In genomic region chr10:110655286-110655685, GRCh38 we compare ENCODE assay signal across 23 cellular contexts. TPM values are rescaled to one million over a fixed set of nuclear protein-coding genes. Genes with fewer than 3 reads are reported as not detected.
DNase-seq lines count a peak whose midpoint lies in the region; ATAC-seq and TF ChIP-seq lines count a peak whose summit lies in the region.
"Had no signal": no experiment of that assay in that cellular context is flagged by ENCODE, and none has a peak within 500 bp of the region (broad histone marks: within the 10 kb centered on the region; RNA-seq: fewer than 3 reads in every experiment).

No MANE protein-coding gene starts in this region.

- 0 to 10% methylated on average over 1 of the region's 1 CpG for WGBS in thyroid gland, 2 donors

- DNase-seq in AG04449 (ENCODE audit: low read depth, low spot score) (peak; percentile 24), astrocyte of the hippocampus (ENCODE audit: low read depth, low spot score) (peak; percentile 21), thyroid gland (peak; percentile 8 to 18), dermis blood vessel endothelial cell (no peak), brain microvascular endothelial cell (no peak)
- DNase-seq: ACHN; CD4-positive, CD25-positive, alpha-beta regulatory T cell; HCEC 1CT; NCI-H1092; NCI-H1417 treated with DMSO at 0.1 percent for 48 hours; NCI-H1694 treated with DMSO at 0.1 percent for 48 hours; NCI-H2081 treated with DMSO at 0.1 percent for 48 hours; NCI-H2171; NCI-H345; NCI-H510A treated with DMSO at 0.1 percent for 48 hours; NCI-H748 treated with DMSO at 0.1 percent for 48 hours; NK-92 treated with Interleukin-12 subunit alpha and Interleukin-12 subunit beta, amount 100 ng/mL, for 24 hours; SHP77 had no signal

- intact Hi-C loops in thyroid gland (cut with DNase I) = no loop called here

- no peak for TF ChIP-seq POLR2A in thyroid gland (IDR thresholded peaks at IDR 0.05)

- no peak for TF ChIP-seq CTCF in AG04449 (IDR thresholded peaks at IDR 0.05; ENCODE audit: insufficient read depth, low read length, missing control alignments)
- TF ChIP-seq CTCF in HEK293 (tag by site-specific recombination; IDR thresholded peaks at IDR 0.05) = no peak
- no peak for TF ChIP-seq CTCF in thyroid gland (IDR thresholded peaks at IDR 0.05)
- no peak for TF ChIP-seq CTCF in brain microvascular endothelial cell (IDR thresholded peaks at IDR 0.05; ENCODE audit: low read depth, low read length, missing control alignments)

- no peak for ATAC-seq in GM18511 (IDR thresholded peaks at IDR 0.05; ENCODE audit: unreplicated experiment)
- ATAC-seq: Panc1 had no signal

- H3K27ac ChIP-seq in HEK293 (ENCODE audit: extremely low read depth, low read depth, low read length) (0 out of 2 replicates have a peak overlapping the region, but pooled peaks have one; percentile 35), thyroid gland (no peak overlapping the region), brain microvascular endothelial cell (no peak overlapping the region)
- H3K27ac ChIP-seq: BLaER1, RWPE1 had no signal

- H3K4me3 ChIP-seq in AG04449 (ENCODE audit: low read depth, low read length) (no peak overlapping the region), HEK293 (ENCODE audit: low read depth, low read length) (no peak overlapping the region), thyroid gland (replicated peaks in 1 of 3) (no peak overlapping the region), brain microvascular endothelial cell (ENCODE audit: low read depth, low read length) (no peak overlapping the region)
- H3K4me3 ChIP-seq: BLaER1 had no signal

- in situ Hi-C loops in brain microvascular endothelial cell (cut with HindIII; ENCODE audit: low pct_ligation_motif_present, low sequenced_read_pairs) = no loop called here

- H3K4me1 ChIP-seq in HEK293 (ENCODE audit: control insufficient read depth, insufficient read depth, low read length) (peaks cover 22% of the 10 kb centered on the region), thyroid gland (peaks cover 5 to 16% of the 10 kb centered on the region in 2 donors)

- CTCF ChIA-PET in AG04449 (lab: Yijun Ruan, JAX) (interaction anchor here (1.2 to 8.6 kb wide), 4 partner anchors 10 to 32 kb away, joined by 3 to 51 read pairs (median 4); partner anchors contain the start of gene RBM20), HEK293 (lab: Yijun Ruan, JAX) (interaction anchor here (0.6 to 1.7 kb wide), 4 partner anchors 17 to 226 kb away, joined by 3 to 5 read pairs (median 4); no protein-coding TSS in a partner anchor)

- POLR2A ChIA-PET in AG04449 (lab: Yijun Ruan, JAX) = no interaction called here
- POLR2A ChIA-PET in HEK293 (lab: Yijun Ruan, JAX) = interaction anchor here (1.2 kb wide), 1 partner anchor 16 kb away, joined by 5 read pairs; no protein-coding TSS in a partner anchor

- H3K9me3 ChIP-seq in HEK293 (ENCODE audit: control insufficient read depth, insufficient read depth, low read depth, low read length) (no peaks in the 10 kb centered on the region), thyroid gland (no peaks in the 10 kb centered on the region)
- H3K9me3 ChIP-seq: BLaER1 had no signal

- H3K36me3 ChIP-seq in HEK293 (ENCODE audit: control insufficient read depth in 2 of 2, insufficient read depth in 1 of 2, low read length in 2 of 2) (no peaks in the 10 kb centered on the region), thyroid gland (no peaks in the 10 kb centered on the region), brain microvascular endothelial cell (replicated peaks) (no peaks in the 10 kb centered on the region)
- H3K36me3 ChIP-seq: BLaER1 had no signal

- H3K27me3 ChIP-seq in thyroid gland = no peaks in the 10 kb centered on the region
- H3K27me3 ChIP-seq in brain microvascular endothelial cell (replicated peaks) = no peaks in the 10 kb centered on the region
- H3K27me3 ChIP-seq: BLaER1 had no signal

TF ChIP-seq in HEK293, 187 proteins besides CTCF, POLR2A, EP300 and RAD21 (continues in another document):
- TF ChIP-seq ZNF2 (tag by site-specific recombination; IDR thresholded peaks at IDR 0.05) (peak; percentile 76), FEZF1 (tag by site-specific recombination; IDR thresholded peaks at IDR 0.05) (peak; percentile 93), GLI2 (tag by site-specific recombination; IDR thresholded peaks at IDR 0.05; ENCODE audit: borderline replicate concordance, low read depth) (peak; percentile 74; the same call in 1 of the 2 replicates), ZNF600 (tag by site-specific recombination; IDR thresholded peaks at IDR 0.05) (peak; percentile 64), ZNF629 (tag by site-specific recombination; IDR thresholded peaks at IDR 0.05) (0 out of 2 replicates have a peak, but pooled peaks have one; percentile 16), ZNF843 (tag by site-specific recombination; IDR thresholded peaks at IDR 0.05) (peak; percentile 89), ZNF10 (tag by site-specific recombination; IDR thresholded peaks at IDR 0.05) (0 out of 2 replicates have a peak, but pooled peaks have one; percentile 17), IKZF3 (tag by site-specific recombination; IDR thresholded peaks at IDR 0.05) (peak; percentile 63), ZNF558 (tag by site-specific recombination; IDR thresholded peaks at IDR 0.05) (peak; percentile 32; the same call in 1 of the 2 replicates), OVOL3 (tag by site-specific recombination; IDR thresholded peaks at IDR 0.05) (peak; percentile 50; the same call in 1 of the 2 replicates), ZNF626 (tag by site-specific recombination; IDR thresholded peaks at IDR 0.05) (no peak), GFI1B (tag by site-specific recombination; IDR thresholded peaks at IDR 0.05) (peak; percentile 87), ZBTB17 (tag by site-specific recombination; IDR thresholded peaks at IDR 0.05) (peak; percentile 54; the same call in 1 of the 2 replicates), ZBTB1 (tag by site-specific recombination; IDR thresholded peaks at IDR 0.05) (no peak), SP7 (tag by site-specific recombination; IDR thresholded peaks at IDR 0.05) (peak; percentile 78), YY1 (tag by site-specific recombination; IDR thresholded peaks at IDR 0.05) (no peak), PRDM4 (tag by site-specific recombination; IDR thresholded peaks at IDR 0.05) (peak; percentile 73; the same call in 1 of the 2 replicates), PRDM6 (tag by site-specific recombination; IDR thresholded peaks at IDR 0.05) (peak; percentile 93), BCL11B (tag by site-specific recombination; IDR thresholded peaks at IDR 0.05; ENCODE audit: low read depth) (peak; percentile 85), ZNF529 (tag by site-specific recombination; IDR thresholded peaks at IDR 0.05; ENCODE audit: insufficient replicate concordance) (no peak), OSR2 (tag by site-specific recombination; IDR thresholded peaks at IDR 0.05) (peak; percentile 87), ZNF311 (tag by site-specific recombination; IDR thresholded peaks at IDR 0.05; ENCODE audit: borderline replicate concordance) (no peak), ZIC2 (tag by site-specific recombination; IDR thresholded peaks at IDR 0.05) (peak; percentile 85), ZEB2 (tag by site-specific recombination; IDR thresholded peaks at IDR 0.05) (peak; percentile 70), INSM2 (tag by site-specific recombination; IDR thresholded peaks at IDR 0.05) (peak; percentile 53; the same call in 1 of the 2 replicates)

RNA-seq across cellular contexts. Expression of gene RBM20, which starts 11.2 kb away (rescaled TPM):
- total RNA-seq in thyroid gland (1 to 10 TPM in 3 of 4 donors, under 1 TPM in 1; 0.54 to 4.3 (median 1.5) TPM), dermis blood vessel endothelial cell (4.6 and 5.3 TPM in 2 replicates)

Comparison
In these comparisons a context has a peak if more than half of its experiments do, and no peak if none do; other contexts are left out.
1. DNase-seq: peak in AG04449 (single experiment), astrocyte of the hippocampus (single experiment) and thyroid gland (2 of 2); none in dermis blood vessel endothelial cell (single experiment) and brain microvascular endothelial cell (single experiment).